ENCODE assay signal across 25 cellular contexts in the genomic region with DNA sequence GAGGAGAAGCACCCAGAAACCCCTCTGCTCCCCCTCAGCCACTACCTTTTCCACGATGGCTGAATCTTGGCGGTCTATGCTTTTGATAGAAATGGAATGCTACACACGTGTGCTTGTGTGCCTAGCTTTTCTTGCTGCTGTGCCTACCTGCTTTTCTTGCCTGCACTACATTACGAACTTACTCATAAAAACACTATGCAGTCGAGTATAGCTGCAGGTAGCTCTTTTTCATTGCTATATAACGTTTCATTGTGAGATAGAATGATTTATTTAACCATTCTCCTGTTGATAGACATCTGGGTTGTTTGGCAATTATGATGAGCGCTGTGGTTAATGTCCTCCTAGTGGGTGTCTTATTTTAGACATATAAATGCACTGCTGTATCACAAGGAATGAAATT.
DNase-seq lines count a peak whose midpoint lies in the region; ATAC-seq, FAIRE-seq and TF ChIP-seq lines count a peak whose summit lies in the region.
"Had no signal": no experiment of that assay in that cellular context is flagged by ENCODE, and none has a peak within 500 bp of the region (broad histone marks: within the 10 kb centered on the region; RNA-seq: fewer than 3 reads in every experiment).

No MANE protein-coding gene starts in this region.

- no peak overlapping the region for H3K4me3 Mint-ChIP-seq in type B pancreatic cell

- no peaks in the 10 kb centered on the region for H3K9me1 ChIP-seq in K562 (ENCODE audit: control insufficient read depth, insufficient read depth, low read length)

- BruUV-seq in HCT116 (replicated peaks; lab: Mats Ljungman, UMichigan) (no TSS peak), K562 (replicated peaks; lab: Mats Ljungman, UMichigan) (no TSS peak)

- TF ChIP-seq POLR2A in HCT116 (IDR thresholded peaks at IDR 0.05; ENCODE audit: borderline replicate concordance, extremely low read depth, insufficient read depth, insufficient read length): no peak
- no peak for TF ChIP-seq POLR2A in K562 (conservative IDR thresholded peaks at IDR 0.05)

- no peak for FAIRE-seq in K562 (lab: Jason Lieb, UNC)
- FAIRE-seq: A549, G401.6 had no signal

- TF ChIP-seq RAD21 in HCT116 (IDR thresholded peaks at IDR 0.05; ENCODE audit: low read depth): no peak
- no peak for TF ChIP-seq RAD21 in K562 (CRISPR knock-in tag; conservative IDR thresholded peaks at IDR 0.05 in 1 of 2, IDR thresholded peaks at IDR 0.05 in 1 of 2)

- TF ChIP-seq CTCF in HCT116 (IDR thresholded peaks at IDR 0.05 in 2 of 3, conservative IDR thresholded peaks at IDR 0.05 in 1 of 3; ENCODE audit: borderline replicate concordance in 1 of 3, insufficient read depth in 1 of 3, low read depth in 2 of 3, low read length in 2 of 3) (no peak), OCI-LY3 (IDR thresholded peaks at IDR 0.05; ENCODE audit: low read depth, low read length) (no peak), K562 (IDR thresholded peaks at IDR 0.05 in 2 of 3, conservative IDR thresholded peaks at IDR 0.05 in 1 of 3; ENCODE audit: insufficient read depth in 2 of 3, low read depth in 1 of 3, low read length in 3 of 3) (no peak), type B pancreatic cell (conservative IDR thresholded peaks at IDR 0.05) (no peak)

- peaks cover 9% of the 10 kb centered on the region for H3K9me3 Mint-ChIP-seq in type B pancreatic cell

- POLR2A ChIA-PET in HCT116 (lab: Charles Lee): interaction anchor here (1.3 kb wide), 1 partner anchor 23 kb away, joined by 3 read pairs; no protein-coding TSS in a partner anchor
- POLR2A ChIA-PET in K562 (lab: Yijun Ruan, JAX): interaction anchor here (1.2 kb wide), 1 partner anchor 33 kb away, joined by 3 read pairs; no protein-coding TSS in a partner anchor

- intact Hi-C loops in HCT116 (cut with micrococcal nuclease): loop anchor here (5.0 kb wide), 1 partner anchor 68 kb away; the partner anchor contains the start of gene NCOR2
- intact Hi-C loops in K562 (cut with micrococcal nuclease): no loop called here

- no peak for TF ChIP-seq EP300 in K562 (IDR thresholded peaks at IDR 0.05; ENCODE audit: low read length)

- CTCF ChIA-PET in HCT116 (lab: Charles Lee) (no interaction called here), K562 (lab: Yijun Ruan, JAX; ENCODE audit: low intra/inter-chr PET ratio) (no interaction called here)

- peaks cover 9% of the 10 kb centered on the region for H3K36me3 Mint-ChIP-seq in type B pancreatic cell
- H3K36me3 Mint-ChIP-seq: CD4-positive, alpha-beta memory T cell had no signal

- H3K9ac ChIP-seq in HCT116 (ENCODE audit: low read length) (peak overlapping the region; percentile 42), OCI-LY3 (ENCODE audit: low read length) (no peak overlapping the region), K562 (ENCODE audit: insufficient read depth in 1 of 2, low read depth in 2 of 2, low read length in 2 of 2) (no peak overlapping the region)
- H3K9ac ChIP-seq: BLaER1 treated with 17β-estradiol and CSF1 and Interleukin-3, amounts not matched to agents 10 nM and 100 nM had no signal

- H3K9me3 ChIP-seq in HCT116 (ENCODE audit: control insufficient read depth in 1 of 2, insufficient read depth in 1 of 2, low read depth in 1 of 2, low read length in 2 of 2): no peaks in the 10 kb centered on the region
- H3K9me3 ChIP-seq in OCI-LY3 (ENCODE audit: insufficient read depth, low read length): no peaks in the 10 kb centered on the region
- H3K9me3 ChIP-seq in K562 (replicated peaks; ENCODE audit: control insufficient read depth, insufficient read depth, low read depth, low read length): peaks cover 5% of the 10 kb centered on the region; the same call in 1 of the 2 replicates
- H3K9me3 ChIP-seq: A549 had no signal

- H3K9me2 ChIP-seq in HCT116 (ENCODE audit: insufficient read depth): no peaks in the 10 kb centered on the region

- no peak for DNase-seq in HCT116 (ENCODE audit: low read depth, low spot score)
- no peak for DNase-seq in K562 (ENCODE audit: extremely low read depth in 1 of 4, low spot score in 3 of 4)
- no peak for DNase-seq in type B pancreatic cell (ENCODE audit: extremely low spot score, unreplicated experiment)
- no peak for DNase-seq in NCI-H1092 (lab: John Stamatoyannopoulos, UW)
- no peak for DNase-seq in NCI-H524 treated with DMSO at 0.1 percent for 48 hours (lab: John Stamatoyannopoulos, UW)
- DNase-seq: AML-193; CD4-positive, alpha-beta memory T cell; COR-L47; KG1; MM.1S; NCI-H1092 treated with DMSO at 0.1 percent for 48 hours; NCI-H1436; NCI-H187; NCI-H2171 treated with DMSO at 0.1 percent for 48 hours; NCI-H345; NCI-H510A treated with DMSO at 0.1 percent for 48 hours; NCI-H748 treated with DMSO at 0.1 percent for 48 hours; T-helper 2 cell had no signal

- H3K27ac Mint-ChIP-seq in type B pancreatic cell: peak overlapping the region; percentile 79

- H3K36me3 ChIP-seq in HCT116 (ENCODE audit: control insufficient read depth in 1 of 2, insufficient read depth in 2 of 2, low read length in 2 of 2): no peaks in the 10 kb centered on the region
- no peaks in the 10 kb centered on the region for H3K36me3 ChIP-seq in OCI-LY3 (replicated peaks; ENCODE audit: low read depth, low read length)
- no peaks in the 10 kb centered on the region for H3K36me3 ChIP-seq in K562 (ENCODE audit: control insufficient read depth, insufficient read depth, low read length)
- H3K36me3 ChIP-seq: BLaER1 treated with 17β-estradiol and CSF1 and Interleukin-3, amounts not matched to agents 10 nM and 100 nM had no signal

- H3K4me1 ChIP-seq in HCT116 (ENCODE audit: control insufficient read depth in 1 of 2, insufficient read depth in 2 of 2, low read length in 2 of 2) (peaks cover 51 to 89% of the 10 kb centered on the region in 2 experiments), OCI-LY3 (ENCODE audit: low read length) (peaks cover 21% of the 10 kb centered on the region), K562 (replicated peaks in 1 of 2; ENCODE audit: control insufficient read depth in 2 of 2, insufficient read depth in 2 of 2, low read length in 2 of 2) (peaks cover 38 to 43% of the 10 kb centered on the region in 2 experiments)

- H3K79me2 ChIP-seq in HCT116 (ENCODE audit: insufficient read depth, low read length) (no peaks in the 10 kb centered on the region), OCI-LY3 (ENCODE audit: low read length) (no peaks in the 10 kb centered on the region), K562 (ENCODE audit: control insufficient read depth, insufficient read depth, low read length) (no peaks in the 10 kb centered on the region)

- H3K27me3 ChIP-seq in HCT116 (ENCODE audit: insufficient read depth, low read length) (no peaks in the 10 kb centered on the region), OCI-LY3 (ENCODE audit: low read depth, low read length) (peaks cover 18% of the 10 kb centered on the region), K562 (ENCODE audit: control insufficient read depth in 2 of 2, insufficient read depth in 2 of 2, low read length in 2 of 2) (no peaks in the 10 kb centered on the region)
- H3K27me3 ChIP-seq: BLaER1 treated with 17β-estradiol and CSF1 and Interleukin-3, amounts not matched to agents 10 nM and 100 nM had no signal

- H3K4me3 ChIP-seq in HCT116 (replicated peaks in 1 of 2; ENCODE audit: low read depth in 1 of 2, low read length in 2 of 2): no peak overlapping the region
- H3K4me3 ChIP-seq in OCI-LY3 (ENCODE audit: low read length): no peak overlapping the region
- H3K4me3 ChIP-seq in K562: no peak overlapping the region
- H3K4me3 ChIP-seq: A549 had no signal

- H3K27ac ChIP-seq in HCT116 (ENCODE audit: low read depth, low read length): peak overlapping the region; percentile 38; the same call in 1 of the 2 replicates
- H3K27ac ChIP-seq in OCI-LY3 (ENCODE audit: low read length): no peak overlapping the region
- H3K27ac ChIP-seq in K562 (ENCODE audit: extremely low read depth, low read depth, low read length): peak overlapping the region; percentile 57; the same call in 2 of the 3 replicates

- RAD21 ChIA-PET in HCT116 (lab: Charles Lee; ENCODE audit: low non-redundant PET in 1 of 2, low total read pairs in 2 of 2, uncharacterized antibody in 2 of 2, unreplicated experiment in 2 of 2): no interaction called here

- H2AFZ ChIP-seq in HCT116 (ENCODE audit: low read depth, low read length, poor library complexity, severe bottlenecking) (peak overlapping the region; percentile 84), OCI-LY3 (ENCODE audit: low read depth, low read length) (no peak overlapping the region), K562 (ENCODE audit: low read depth, low read length) (peak overlapping the region; percentile 73)

- in situ Hi-C loops in K562 (cut with MboI): no loop called here

- H3K27me3 Mint-ChIP-seq in type B pancreatic cell: peaks cover 3% of the 10 kb centered on the region

- 69% methylated on average over 7 of the region's 7 CpGs for WGBS in K562 (ENCODE audit: insufficient coverage, low coverage, missing lambda C conversion rate)

- H3K4me2 ChIP-seq in HCT116 (ENCODE audit: low read length) (peak overlapping the region; percentile 61), OCI-LY3 (ENCODE audit: low read length) (0 out of 2 replicates have a peak overlapping the region, but pooled peaks have one; percentile 29), K562 (ENCODE audit: insufficient read depth, low read length) (peak overlapping the region; percentile 25; the same call in 1 of the 2 replicates)

- H4K20me1 ChIP-seq in HCT116 (ENCODE audit: insufficient read depth) (no peaks in the 10 kb centered on the region), OCI-LY3 (ENCODE audit: insufficient read depth, low read length) (no peaks in the 10 kb centered on the region), K562 (replicated peaks; ENCODE audit: control insufficient read depth, insufficient read depth, low read length) (no peaks in the 10 kb centered on the region)
- H4K20me1 ChIP-seq: BLaER1 treated with 17β-estradiol and CSF1 and Interleukin-3, amounts not matched to agents 10 nM and 100 nM had no signal

- ATAC-seq in HCT116: no peak
- no peak for ATAC-seq in K562
- ATAC-seq in activated CD4-positive, CD25-positive, alpha-beta regulatory T cell treated with anti-CD3 and anti-CD28 coated beads, Interleukin-2, amount 50 U/mL, for 24 hours: no peak
- ATAC-seq: A549, Panc1, SK-N-SH treated with all-trans-retinoic acid at 6 μM for 48 hours had no signal

- peaks cover 55% of the 10 kb centered on the region for H3K4me1 Mint-ChIP-seq in type B pancreatic cell (ENCODE audit: unreplicated experiment)

TF ChIP-seq in HCT116, 20 proteins besides CTCF, POLR2A, EP300 and RAD21 (continues in another document):
- TF ChIP-seq SIN3A (IDR thresholded peaks at IDR 0.05; ENCODE audit: low read depth) (no peak), CBX3 (IDR thresholded peaks at IDR 0.05; ENCODE audit: low read depth) (no peak), SRF (IDR thresholded peaks at IDR 0.05; ENCODE audit: low read depth) (no peak), SP1 (IDR thresholded peaks at IDR 0.05; ENCODE audit: low read depth) (no peak), ELF1 (IDR thresholded peaks at IDR 0.05; ENCODE audit: borderline replicate concordance, low read depth) (no peak)

TF ChIP-seq in K562, 482 proteins besides CTCF, POLR2A, EP300 and RAD21 (continues in another document):
- peak; percentile 75 for TF ChIP-seq ZNF146 (CRISPR knock-in tag; IDR thresholded peaks at IDR 0.05; ENCODE audit: unreplicated experiment)
- no peak for TF ChIP-seq NCOA4 (IDR thresholded peaks at IDR 0.05; ENCODE audit: partially characterized antibody)
